30 cellular contexts compared by ENCODE assay signal in the genomic region with DNA sequence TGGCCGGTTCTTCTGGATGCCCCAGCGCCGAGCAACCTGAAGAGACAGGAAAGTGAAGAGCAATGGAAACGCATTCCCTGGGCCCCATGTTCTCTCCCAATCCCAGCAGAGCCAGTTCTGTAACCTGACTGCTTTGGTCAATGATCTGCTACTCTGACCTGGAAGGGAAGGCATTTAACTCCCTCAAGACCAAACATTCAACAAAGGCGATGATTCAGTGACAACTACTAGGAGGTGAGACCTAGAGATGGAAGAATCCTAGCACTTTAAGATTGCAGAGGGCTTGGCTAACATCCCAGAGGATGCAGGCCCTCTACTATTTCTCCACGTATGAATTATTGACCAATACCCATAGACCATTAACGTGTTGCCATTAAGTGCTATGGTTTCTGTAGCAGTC.
"Had no signal": no experiment of that assay in that cellular context is flagged by ENCODE, and none has a peak within 500 bp of the region (broad histone marks: within the 10 kb centered on the region; RNA-seq: fewer than 3 reads in every experiment).

No MANE protein-coding gene starts in this region.

- H3K36me3 Mint-ChIP-seq: activated naive CD4-positive, alpha-beta T cell treated with anti-CD3 and anti-CD28 coated beads, Interleukin-2, amount 50 U/mL, for 24 hours; activated naive CD8-positive, alpha-beta T cell treated with anti-CD3 and anti-CD28 coated beads for 36 hours; T-cell had no signal

- ATAC-seq: activated CD4-positive, CD25-positive, alpha-beta regulatory T cell treated with anti-CD3 and anti-CD28 coated beads, Interleukin-2, amount 50 U/mL, for 24 hours; activated CD8-positive, alpha-beta T cell treated with anti-CD3 and anti-CD28 coated beads for 36 hours; activated naive CD8-positive, alpha-beta T cell treated with anti-CD3 and anti-CD28 coated beads, Interleukin-2, amount 50 U/mL, for 24 hours; activated T-cell treated with anti-CD3 and anti-CD28 coated beads, Interleukin-2, amount 50 U/mL, for 4 hours; activated T-helper 17 cell treated with anti-CD3 and anti-CD28 coated beads, Interleukin-2, amount 50 U/mL, for 72 hours; body of pancreas; effector memory CD8-positive, alpha-beta T cell; heart left ventricle; T-cell had no signal

- H3K27me3 ChIP-seq: adrenal gland, body of pancreas, heart left ventricle had no signal

- H3K27ac Mint-ChIP-seq: activated B cell treated with CpG ODN at 0.5 μM for 24 hours; activated CD8-positive, alpha-beta T cell treated with anti-CD3 and anti-CD28 coated beads for 36 hours; activated naive CD4-positive, alpha-beta T cell treated with anti-CD3 and anti-CD28 coated beads for 36 hours; activated naive CD4-positive, alpha-beta T cell treated with anti-CD3 and anti-CD28 coated beads, Interleukin-2, amount 50 U/mL, for 24 hours; activated naive CD8-positive, alpha-beta T cell treated with anti-CD3 and anti-CD28 coated beads for 36 hours; activated naive CD8-positive, alpha-beta T cell treated with anti-CD3 and anti-CD28 coated beads, Interleukin-2, amount 50 U/mL, for 24 hours; activated T-helper 17 cell treated with anti-CD3 and anti-CD28 coated beads, Interleukin-2, amount 50 U/mL, for 72 hours; effector memory CD8-positive, alpha-beta T cell; T-cell; T-helper 1 cell treated with Interleukin-12 subunit alpha and Interleukin-12 subunit beta and Interleukin-4 antibody, amounts not matched to agents 30 μg/mL and 1 μg/mL, for 36 hours had no signal

- H3K4me1 ChIP-seq: heart left ventricle had no signal

- H3K9me3 Mint-ChIP-seq: activated B cell treated with CpG ODN at 0.5 μM for 24 hours; activated CD8-positive, alpha-beta T cell treated with anti-CD3 and anti-CD28 coated beads for 36 hours; activated naive CD4-positive, alpha-beta T cell treated with anti-CD3 and anti-CD28 coated beads for 36 hours; activated naive CD4-positive, alpha-beta T cell treated with anti-CD3 and anti-CD28 coated beads, Interleukin-2, amount 50 U/mL, for 24 hours; activated naive CD8-positive, alpha-beta T cell treated with anti-CD3 and anti-CD28 coated beads for 36 hours; activated naive CD8-positive, alpha-beta T cell treated with anti-CD3 and anti-CD28 coated beads, Interleukin-2, amount 50 U/mL, for 24 hours; activated T-cell treated with anti-CD3 and anti-CD28 coated beads, Interleukin-2, amount 50 U/mL, for 4 hours; activated T-helper 17 cell treated with anti-CD3 and anti-CD28 coated beads, Interleukin-2, amount 50 U/mL, for 72 hours; effector memory CD8-positive, alpha-beta T cell; T-cell; T-helper 1 cell treated with Interleukin-12 subunit alpha and Interleukin-12 subunit beta and Interleukin-4 antibody, amounts not matched to agents 30 μg/mL and 1 μg/mL, for 36 hours had no signal

- H3K27ac ChIP-seq: body of pancreas, heart left ventricle, WERI-Rb-1 had no signal

- H3K4me3 Mint-ChIP-seq: activated B cell treated with CpG ODN at 0.5 μM for 24 hours; activated CD8-positive, alpha-beta T cell treated with anti-CD3 and anti-CD28 coated beads for 36 hours; activated naive CD4-positive, alpha-beta T cell treated with anti-CD3 and anti-CD28 coated beads for 36 hours; activated naive CD4-positive, alpha-beta T cell treated with anti-CD3 and anti-CD28 coated beads, Interleukin-2, amount 50 U/mL, for 24 hours; activated naive CD8-positive, alpha-beta T cell treated with anti-CD3 and anti-CD28 coated beads for 36 hours; activated naive CD8-positive, alpha-beta T cell treated with anti-CD3 and anti-CD28 coated beads, Interleukin-2, amount 50 U/mL, for 24 hours; activated T-cell treated with anti-CD3 and anti-CD28 coated beads, Interleukin-2, amount 50 U/mL, for 4 hours; activated T-helper 17 cell treated with anti-CD3 and anti-CD28 coated beads, Interleukin-2, amount 50 U/mL, for 72 hours; effector memory CD8-positive, alpha-beta T cell; T-cell; T-helper 1 cell treated with Interleukin-12 subunit alpha and Interleukin-12 subunit beta and Interleukin-4 antibody, amounts not matched to agents 30 μg/mL and 1 μg/mL, for 36 hours had no signal

- DNase-seq: activated B cell treated with CpG ODN at 0.5 μM for 24 hours; activated CD4-positive, alpha-beta T cell treated with anti-CD3 and anti-CD28 coated beads for 48 hours; activated CD4-positive, alpha-beta T cell treated with anti-CD3 and anti-CD28 coated beads, Interleukin-2, amount 50 U/mL, for 1 hour; activated CD4-positive, alpha-beta T cell treated with anti-CD3 and anti-CD28 coated beads, Interleukin-2, amount 50 U/mL, for 48 hours; activated CD8-positive, alpha-beta memory T cell treated with anti-CD3 and anti-CD28 coated beads for 24 hours; activated CD8-positive, alpha-beta T cell treated with anti-CD3 and anti-CD28 coated beads for 36 hours; activated effector memory CD4-positive, alpha-beta T cell treated with Interleukin-2 at 50 U/mL for 16 hours; activated gamma-delta T cell treated with Interleukin-2 at 50 U/mL for 16 hours; activated naive CD4-positive, alpha-beta T cell treated with anti-CD3 and anti-CD28 coated beads for 36 hours; activated naive CD8-positive, alpha-beta T cell treated with anti-CD3 and anti-CD28 coated beads for 36 hours; activated naive CD8-positive, alpha-beta T cell treated with anti-CD3 and anti-CD28 coated beads, Interleukin-2, amount 50 U/mL, for 24 hours; activated T-cell treated with anti-CD3 and anti-CD28 coated beads, Interleukin-2, amount 50 U/mL, for 4 hours; adrenal gland; amygdala; aorta; body of pancreas; caudate nucleus; cortex of kidney; dermis blood vessel endothelial cell; effector CD4-positive, alpha-beta T cell; effector memory CD8-positive, alpha-beta T cell; foreskin fibroblast; heart left ventricle; T-cell; T-helper 9 cell; WERI-Rb-1 had no signal

- H3K36me3 ChIP-seq: WERI-Rb-1 had no signal

- H3K4me1 Mint-ChIP-seq: activated B cell treated with CpG ODN at 0.5 μM for 24 hours; activated naive CD4-positive, alpha-beta T cell treated with anti-CD3 and anti-CD28 coated beads, Interleukin-2, amount 50 U/mL, for 24 hours; activated naive CD8-positive, alpha-beta T cell treated with anti-CD3 and anti-CD28 coated beads for 36 hours; activated naive CD8-positive, alpha-beta T cell treated with anti-CD3 and anti-CD28 coated beads, Interleukin-2, amount 50 U/mL, for 24 hours; activated T-helper 17 cell treated with anti-CD3 and anti-CD28 coated beads, Interleukin-2, amount 50 U/mL, for 72 hours; T-cell had no signal

- H3K27me3 Mint-ChIP-seq: activated B cell treated with CpG ODN at 0.5 μM for 24 hours had no signal

- H3K9me3 ChIP-seq: adrenal gland, body of pancreas, heart left ventricle had no signal

- H3K4me3 ChIP-seq: adrenal gland, body of pancreas, heart left ventricle had no signal
